12 cellular contexts compared by ENCODE assay signal in genomic region chr17:47119746-47120520, GRCh38.
DNase-seq lines count a peak whose midpoint lies in the region; ATAC-seq and TF ChIP-seq lines count a peak whose summit lies in the region.
"Had no signal": no experiment of that assay in that cellular context is flagged by ENCODE, and none has a peak within 500 bp of the region (broad histone marks: within the 10 kb centered on the region; RNA-seq: fewer than 3 reads in every experiment).

No MANE protein-coding gene starts in this region.

- ATAC-seq in CD8-positive, alpha-beta T cell = no peak
- no peak for ATAC-seq in GM18505 (IDR thresholded peaks at IDR 0.05; ENCODE audit: unreplicated experiment)

- H3K27me3 Mint-ChIP-seq in CD8-positive, alpha-beta T cell (ENCODE audit: low read depth) = no peaks in the 10 kb centered on the region
- no peaks in the 10 kb centered on the region for H3K27me3 Mint-ChIP-seq in CD14-positive monocyte (ENCODE audit: low read depth in 3 of 3)

- CTCF ChIA-PET in CD8-positive, alpha-beta T cell (lab: Charles Lee) = interaction anchor here (0.6 kb wide), 1 partner anchor 1718 kb away, joined by 3 read pairs; no protein-coding TSS in a partner anchor

- no peak for TF ChIP-seq POLR2A in GM18505 (IDR thresholded peaks at IDR 0.05; ENCODE audit: borderline replicate concordance, extremely low read depth, insufficient read depth, insufficient read length)

- H2AFZ ChIP-seq in mesenchymal stem cell (ENCODE audit: low read depth, low read length) = no peak overlapping the region

- H3K4me3 Mint-ChIP-seq in CD8-positive, alpha-beta T cell = no peak overlapping the region
- no peak overlapping the region for H3K4me3 Mint-ChIP-seq in CD14-positive monocyte

- no peak overlapping the region for H3K9ac ChIP-seq in mesenchymal stem cell (ENCODE audit: low read length)

- H2BK12ac ChIP-seq in mesenchymal stem cell (ENCODE audit: low read length in 2 of 2) = no peak overlapping the region

- in situ Hi-C loops in astrocyte of the cerebellum (cut with HindIII; ENCODE audit: low sequenced_read_pairs) = no loop called here

- no peak overlapping the region for H3K4me2 ChIP-seq in mesenchymal stem cell (ENCODE audit: low read length, poor library complexity, severe bottlenecking)

- H3K23ac ChIP-seq in mesenchymal stem cell (ENCODE audit: low read length in 2 of 2) = no peak overlapping the region

- H3K4me1 Mint-ChIP-seq in CD8-positive, alpha-beta T cell (ENCODE audit: low read depth) = no peaks in the 10 kb centered on the region
- no peaks in the 10 kb centered on the region for H3K4me1 Mint-ChIP-seq in CD14-positive monocyte

- peak overlapping the region; percentile 25 for H3K27ac Mint-ChIP-seq in CD8-positive, alpha-beta T cell
- peak overlapping the region in 1 of 7 donors; percentile 19 for H3K27ac Mint-ChIP-seq in CD14-positive monocyte

- 57% methylated on average over 2 of the region's 2 CpGs for WGBS in mesenchymal stem cell

- no peak overlapping the region for H4K8ac ChIP-seq in mesenchymal stem cell (ENCODE audit: low read length)

- H3K79me1 ChIP-seq in mesenchymal stem cell (replicated peaks; ENCODE audit: low read length, poor library complexity, severe bottlenecking) = no peaks in the 10 kb centered on the region

- H2BK15ac ChIP-seq in mesenchymal stem cell (ENCODE audit: low read depth, poor library complexity, severe bottlenecking) = no peak overlapping the region

- H3K4me3 ChIP-seq in CD8-positive, alpha-beta T cell (ENCODE audit: low read depth, low read length) = no peak overlapping the region
- H3K4me3 ChIP-seq in astrocyte of the cerebellum (ENCODE audit: low read depth, low read length) (no peak overlapping the region), mesenchymal stem cell (ENCODE audit: insufficient read depth in 1 of 2, low read depth in 1 of 2, low read length in 2 of 2) (no peak overlapping the region)

- no peak overlapping the region for H2AK5ac ChIP-seq in mesenchymal stem cell (ENCODE audit: low read length, severe bottlenecking)

- H3K36me3 Mint-ChIP-seq in CD8-positive, alpha-beta T cell = peaks cover 26% of the 10 kb centered on the region
- H3K36me3 Mint-ChIP-seq in CD14-positive monocyte = peaks cover 47 to 60% of the 10 kb centered on the region in 2 donors

- H3K14ac ChIP-seq in mesenchymal stem cell (ENCODE audit: low read length in 2 of 2) = no peak overlapping the region

- no peaks in the 10 kb centered on the region for H3K27me3 ChIP-seq in CD8-positive, alpha-beta T cell (ENCODE audit: insufficient read depth, low read length)
- no peaks in the 10 kb centered on the region for H3K27me3 ChIP-seq in mesenchymal stem cell (ENCODE audit: control insufficient read depth in 1 of 2, insufficient read depth in 1 of 2, low read length in 2 of 2)

- no peak overlapping the region for H2BK120ac ChIP-seq in mesenchymal stem cell (ENCODE audit: low read depth, low read length)

- no peak overlapping the region for H3K18ac ChIP-seq in mesenchymal stem cell (ENCODE audit: low read depth in 1 of 2, low read length in 2 of 2)

- no peak for TF ChIP-seq CTCF in CD8-positive, alpha-beta T cell (IDR thresholded peaks at IDR 0.05)
- no peak for TF ChIP-seq CTCF in astrocyte of the cerebellum (IDR thresholded peaks at IDR 0.05; ENCODE audit: low read depth, low read length, missing control alignments)
- TF ChIP-seq CTCF in CD14-positive monocyte (IDR thresholded peaks at IDR 0.05) = no peak

- H3K9me3 Mint-ChIP-seq in CD8-positive, alpha-beta T cell = no peaks in the 10 kb centered on the region
- H3K9me3 Mint-ChIP-seq in CD14-positive monocyte = no peaks in the 10 kb centered on the region

- no peaks in the 10 kb centered on the region for H3K9me3 ChIP-seq in CD8-positive, alpha-beta T cell (ENCODE audit: low read length)
- no peaks in the 10 kb centered on the region for H3K9me3 ChIP-seq in mesenchymal stem cell (ENCODE audit: control insufficient read depth, low read length)

- H2BK5ac ChIP-seq in mesenchymal stem cell (ENCODE audit: low read depth, low read length, poor library complexity, severe bottlenecking) = no peak overlapping the region

- POLR2A ChIA-PET in CD8-positive, alpha-beta T cell (lab: Charles Lee) = interaction anchor here (0.7 kb wide), 1 partner anchor 307 kb away, joined by 3 read pairs; no protein-coding TSS in a partner anchor

- intact Hi-C loops in CD8-positive, alpha-beta T cell (cut with DNase I, micrococcal nuclease) = no loop called here
- intact Hi-C loops in CD14-positive monocyte (cut with micrococcal nuclease) = no loop called here

- H4K91ac ChIP-seq in mesenchymal stem cell (ENCODE audit: low read length) = no peak overlapping the region

- DNase-seq in CD8-positive, alpha-beta T cell = no peak
- DNase-seq in HS-5 (ENCODE audit: low read depth) (peak; percentile 60), astrocyte of the cerebellum (ENCODE audit: low read depth) (peak; percentile 51), mesenchymal stem cell (peak; percentile 54), LoVo (ENCODE audit: low spot score) (no peak), CD14-positive monocyte (ENCODE audit: low spot score) (no peak)
- no peak for DNase-seq in NK-92 treated with Interleukin-12 subunit alpha and Interleukin-12 subunit beta, amount 100 ng/mL, for 24 hours (lab: John Stamatoyannopoulos, UW)
- DNase-seq: activated CD4-positive, CD25-positive, alpha-beta regulatory T cell treated with anti-CD3 and anti-CD28 coated beads, Interleukin-2, amount 50 U/mL, for 72 hours; NCI-H187 treated with DMSO at 0.1 percent for 48 hours; SHP77; stimulated activated naive CD4-positive, alpha-beta T cell had no signal

- H3K36me3 ChIP-seq in CD8-positive, alpha-beta T cell (ENCODE audit: insufficient read depth, low read length) = peaks cover 6% of the 10 kb centered on the region
- peaks cover 13 to 73% of the 10 kb centered on the region in 2 experiments for H3K36me3 ChIP-seq in mesenchymal stem cell (ENCODE audit: control insufficient read depth in 1 of 2, insufficient read depth in 2 of 2, low read depth in 1 of 2, low read length in 2 of 2)

- H3K4ac ChIP-seq in mesenchymal stem cell (ENCODE audit: low read depth in 1 of 2, low read length in 2 of 2) = no peak overlapping the region

- no peaks in the 10 kb centered on the region for H3K4me1 ChIP-seq in CD8-positive, alpha-beta T cell (ENCODE audit: insufficient read depth, low read length)
- H3K4me1 ChIP-seq in mesenchymal stem cell (ENCODE audit: control insufficient read depth, insufficient read depth, low read depth, low read length) = no peaks in the 10 kb centered on the region

- H3K27ac ChIP-seq in CD8-positive, alpha-beta T cell (ENCODE audit: low read depth, low read length) = no peak overlapping the region
- H3K27ac ChIP-seq in mesenchymal stem cell (ENCODE audit: low read length, poor library complexity, severe bottlenecking) = peak overlapping the region; percentile 78

Comparison
In these comparisons a context has a peak if more than half of its experiments do, and no peak if none do; other contexts are left out.
1. DNase-seq: peak in HS-5 (single experiment), astrocyte of the cerebellum (single experiment) and mesenchymal stem cell (single experiment); none in CD8-positive, alpha-beta T cell (0 of 7), LoVo (single experiment), CD14-positive monocyte (single experiment) and NK-92 treated with Interleukin-12 subunit alpha and Interleukin-12 subunit beta, amount 100 ng/mL, for 24 hours (single experiment).